ENCODE assay signal across 33 cellular contexts in genomic region chr16:2953706-2954105, GRCh38. TPM values are rescaled to one million over a fixed set of nuclear protein-coding genes. Genes with fewer than 3 reads are reported as not detected.
DNase-seq lines count a peak whose midpoint lies in the region; ATAC-seq lines count a peak whose summit lies in the region.
"Had no signal": no experiment of that assay in that cellular context is flagged by ENCODE, and none has a peak within 500 bp of the region (broad histone marks: within the 10 kb centered on the region; RNA-seq: fewer than 3 reads in every experiment).

No MANE protein-coding gene starts in this region.

- H3K14ac ChIP-seq in neuronal stem cell (ENCODE audit: low read length), result no peak overlapping the region

- H2AK5ac ChIP-seq in neuronal stem cell (ENCODE audit: low read depth, low read length), result no peak overlapping the region

- H3K27me3 Mint-ChIP-seq in IgD-negative memory B cell, result peaks cover 31% of the 10 kb centered on the region
- peaks cover 5 to 16% of the 10 kb centered on the region in 2 donors for H3K27me3 Mint-ChIP-seq in T-cell

- H3K18ac ChIP-seq in neuronal stem cell (ENCODE audit: low read length), result no peak overlapping the region

- peaks cover 2 to 13% of the 10 kb centered on the region in 2 donors for H3K36me3 ChIP-seq in neuronal stem cell (replicated peaks in 1 of 2; ENCODE audit: control insufficient read depth in 2 of 2, insufficient read depth in 2 of 2, low read length in 2 of 2)
- H3K36me3 ChIP-seq: SJCRH30 had no signal

- H3K36me3 Mint-ChIP-seq in IgD-negative memory B cell (no peaks in the 10 kb centered on the region), T-cell (peaks cover 3% of the 10 kb centered on the region)

- no peak overlapping the region for H2BK15ac ChIP-seq in neuronal stem cell (ENCODE audit: low read length)

- H3K4ac ChIP-seq in neuronal stem cell (ENCODE audit: low read length), result no peak overlapping the region

- peak overlapping the region; percentile 68 for H2AFZ ChIP-seq in neuronal stem cell (ENCODE audit: low read length)
- H2AFZ ChIP-seq: parathyroid adenoma had no signal

- no peak overlapping the region for H4K91ac ChIP-seq in neuronal stem cell (ENCODE audit: low read depth, low read length, poor library complexity)

- H3K9ac ChIP-seq in neuronal stem cell (ENCODE audit: low read depth, low read length, poor library complexity), result no peak overlapping the region
- H3K9ac ChIP-seq: parathyroid adenoma had no signal

- H3K4me1 Mint-ChIP-seq in IgD-negative memory B cell, result peaks cover 2 to 12% (median 4%) of the 10 kb centered on the region in 3 donors
- H3K4me1 Mint-ChIP-seq in T-cell, result no peaks in the 10 kb centered on the region
- H3K4me1 Mint-ChIP-seq: activated naive CD8-positive, alpha-beta T cell treated with anti-CD3 and anti-CD28 coated beads for 36 hours; activated T-helper 17 cell treated with anti-CD3 and anti-CD28 coated beads, Interleukin-2, amount 50 U/mL, for 72 hours had no signal

- peaks cover 0 to 7% of the 10 kb centered on the region in 2 donors for H3K4me1 ChIP-seq in neuronal stem cell (ENCODE audit: control insufficient read depth in 2 of 2, insufficient read depth in 1 of 2, low read depth in 1 of 2, low read length in 2 of 2)
- H3K4me1 ChIP-seq: heart left ventricle, tibial nerve had no signal

- H3K27me3 ChIP-seq in neuronal stem cell (ENCODE audit: control insufficient read depth in 3 of 3, insufficient read depth in 3 of 3, low read depth in 1 of 3, low read length in 3 of 3), result no peaks in the 10 kb centered on the region

- peaks cover 2% of the 10 kb centered on the region for H3K79me1 ChIP-seq in neuronal stem cell (ENCODE audit: low read depth, low read length)

- no peak overlapping the region for H2BK5ac ChIP-seq in neuronal stem cell (ENCODE audit: low read length)

- ATAC-seq in GM19351 (IDR thresholded peaks at IDR 0.05; ENCODE audit: unreplicated experiment), result no peak
- ATAC-seq in T-cell (replicated peaks in 1 of 4), result no peak
- ATAC-seq: activated T-helper 17 cell treated with anti-CD3 and anti-CD28 coated beads, Interleukin-2, amount 50 U/mL, for 72 hours; esophagus mucosa; GM23338; heart left ventricle; right cardiac atrium had no signal

- H2BK120ac ChIP-seq in neuronal stem cell (ENCODE audit: low read depth, low read length), result no peak overlapping the region

- no peak overlapping the region for H3K4me3 ChIP-seq in neuronal stem cell (ENCODE audit: low read length in 2 of 2)
- H3K4me3 ChIP-seq: GM23338, heart left ventricle, SJCRH30, tibial nerve had no signal

- DNase-seq in NCI-H2171 treated with DMSO at 0.1 percent for 48 hours (lab: John Stamatoyannopoulos, UW), result peak; percentile 52
- DNase-seq in NCI-H2171 (lab: John Stamatoyannopoulos, UW), result no peak
- peak; percentile 54 for DNase-seq in SK-N-DZ (ENCODE audit: low spot score)
- no peak for DNase-seq in neuronal stem cell (ENCODE audit: low spot score)
- DNase-seq in GDM1 (lab: John Stamatoyannopoulos, UW), result no peak
- no peak for DNase-seq in T-cell
- DNase-seq: activated CD4-positive, alpha-beta T cell treated with anti-CD3 and anti-CD28 coated beads, Interleukin-2, amount 50 U/mL, for 48 hours; activated naive CD8-positive, alpha-beta T cell treated with anti-CD3 and anti-CD28 coated beads for 36 hours; Caco-2; cortex of kidney; EL; foreskin fibroblast; kidney glomerular epithelial cell; NCI-H1105 treated with DMSO at 0.1 percent for 48 hours; NCI-H2081 treated with DMSO at 0.1 percent for 48 hours; NCI-H446 treated with DMSO at 0.1 percent for 48 hours; right cardiac atrium; stimulated activated CD4-positive, alpha-beta T cell treated with anti-CD3 and anti-CD28 coated beads, Interleukin-2, amount 100 ng/mL, for 48 hours; T-helper 1 cell had no signal

- H3K27ac ChIP-seq in neuronal stem cell (replicated peaks; ENCODE audit: low read length), result no peak overlapping the region
- H3K27ac ChIP-seq: heart left ventricle, parathyroid adenoma, SJCRH30, tibial nerve had no signal

- no peaks in the 10 kb centered on the region for H3K9me3 Mint-ChIP-seq in IgD-negative memory B cell
- H3K9me3 Mint-ChIP-seq in T-cell, result no peaks in the 10 kb centered on the region
- H3K9me3 Mint-ChIP-seq: activated naive CD8-positive, alpha-beta T cell treated with anti-CD3 and anti-CD28 coated beads for 36 hours; activated T-helper 17 cell treated with anti-CD3 and anti-CD28 coated beads, Interleukin-2, amount 50 U/mL, for 72 hours; GM23338; nephron had no signal

- H4K8ac ChIP-seq in neuronal stem cell (ENCODE audit: low read depth, low read length), result no peak overlapping the region

- CTCF ChIA-PET in T-cell (lab: Charles Lee), result no interaction called here

- WGBS in neuronal stem cell (ENCODE audit: extremely low coverage in 2 of 2, insufficient read length in 2 of 2, insufficient replicate concordance in 1 of 2), 2 donors, result no CpG with 5 or more reads among the region's 14 CpGs

- H2BK12ac ChIP-seq in neuronal stem cell (ENCODE audit: low read length), result no peak overlapping the region

- H3K9me3 ChIP-seq in neuronal stem cell (replicated peaks in 1 of 2; ENCODE audit: control insufficient read depth in 2 of 2, insufficient read depth in 1 of 2, low read depth in 1 of 2, low read length in 2 of 2), result peaks cover 0 to 2% of the 10 kb centered on the region in 2 donors
- H3K9me3 ChIP-seq: Caco-2, heart left ventricle, SJCRH30, tibial nerve had no signal

- peak overlapping the region in 1 of 4 donors; percentile 9 for H3K4me3 Mint-ChIP-seq in IgD-negative memory B cell
- no peak overlapping the region for H3K4me3 Mint-ChIP-seq in T-cell
- H3K4me3 Mint-ChIP-seq: activated naive CD8-positive, alpha-beta T cell treated with anti-CD3 and anti-CD28 coated beads for 36 hours; activated T-helper 17 cell treated with anti-CD3 and anti-CD28 coated beads, Interleukin-2, amount 50 U/mL, for 72 hours; GM23338 had no signal

- H3K4me2 ChIP-seq in neuronal stem cell (ENCODE audit: insufficient read depth, low read length, poor library complexity, severe bottlenecking), result no peak overlapping the region
- H3K4me2 ChIP-seq: GM23338 had no signal

- H3K23ac ChIP-seq in neuronal stem cell (ENCODE audit: low read depth, low read length, poor library complexity), result no peak overlapping the region

- H3K27ac Mint-ChIP-seq in IgD-negative memory B cell (peak overlapping the region; percentile 32 to 76 (median 74)), T-cell (no peak overlapping the region)
- H3K27ac Mint-ChIP-seq: activated naive CD8-positive, alpha-beta T cell treated with anti-CD3 and anti-CD28 coated beads for 36 hours; activated T-helper 17 cell treated with anti-CD3 and anti-CD28 coated beads, Interleukin-2, amount 50 U/mL, for 72 hours; GM23338; nephron had no signal

- POLR2A ChIA-PET in T-cell (lab: Charles Lee), result no interaction called here

RNA-seq across cellular contexts. Expression of gene KREMEN2, which starts 10.4 kb away (rescaled TPM):
- 1.5 TPM for polyA plus RNA-seq in IgD-negative memory B cell
- polyA plus RNA-seq in SK-N-DZ (2014; cell fraction: cytosol; rRNA removed), result 16.9 and 22.7 TPM in 2 replicates
- 45.5 and 46.1 TPM in 2 replicates for polyA plus RNA-seq in SK-N-DZ (2014; cell fraction: nucleus; rRNA removed)
- polyA plus RNA-seq in neuronal stem cell (2013, experiment 1 of 2), result 3.8 TPM
- polyA plus RNA-seq in neuronal stem cell (2013, experiment 2 of 2), result 3.9 TPM
- under 1 TPM in 1 of 5 donors, not detected in 4; 0.15 TPM for total RNA-seq in T-cell
- total RNA-seq: activated naive CD8-positive, alpha-beta T cell treated with anti-CD3 and anti-CD28 coated beads for 36 hours; activated T-helper 17 cell treated with anti-CD3 and anti-CD28 coated beads, Interleukin-2, amount 50 U/mL, for 72 hours; cardiac septum; lung microvascular endothelial cell; mucosa of gallbladder; right cardiac atrium; tibial nerve had no signal
- polyA plus RNA-seq: BJ, heart left ventricle, right cardiac atrium had no signal

RNA-seq across cellular contexts. Expression of gene PAQR4, which starts 15.4 kb away (rescaled TPM):
- 1.9 TPM for polyA plus RNA-seq in IgD-negative memory B cell
- 61.7 and 66.7 TPM in 2 replicates for polyA plus RNA-seq in SK-N-DZ (2014; cell fraction: cytosol; rRNA removed)
- 84.7 and 92.4 TPM in 2 replicates for polyA plus RNA-seq in SK-N-DZ (2014; cell fraction: nucleus; rRNA removed)
- polyA plus RNA-seq in neuronal stem cell (2013, experiment 1 of 2), result 17.5 TPM
- 16.7 TPM for polyA plus RNA-seq in neuronal stem cell (2013, experiment 2 of 2)
- total RNA-seq in T-cell, result 1 to 10 TPM; 1.9 to 3.3 (median 3.1) TPM

RNA-seq across cellular contexts. Expression of gene PKMYT1, which starts 26.5 kb away (rescaled TPM):
- polyA plus RNA-seq in IgD-negative memory B cell, result 1.4 TPM
- 90.4 and 97.4 TPM in 2 replicates for polyA plus RNA-seq in SK-N-DZ (2014; cell fraction: cytosol; rRNA removed)
- 238 and 259 TPM in 2 replicates for polyA plus RNA-seq in SK-N-DZ (2014; cell fraction: nucleus; rRNA removed)
- 28.8 TPM for polyA plus RNA-seq in neuronal stem cell (2013, experiment 1 of 2)
- 28.3 TPM for polyA plus RNA-seq in neuronal stem cell (2013, experiment 2 of 2)
- total RNA-seq in T-cell, result 1 to 10 TPM; 1.3 to 3.1 (median 1.7) TPM

RNA-seq across cellular contexts. Expression of gene FLYWCH1, which starts 42.0 kb away (rescaled TPM):
- 14.8 TPM for polyA plus RNA-seq in IgD-negative memory B cell
- 8.9 and 24.9 TPM in 2 replicates for polyA plus RNA-seq in SK-N-DZ (2014; cell fraction: cytosol; rRNA removed)
- 16.2 and 22.0 TPM in 2 replicates for polyA plus RNA-seq in SK-N-DZ (2014; cell fraction: nucleus; rRNA removed)
- 8.3 TPM for polyA plus RNA-seq in neuronal stem cell (2013, experiment 1 of 2)
- 8.3 TPM for polyA plus RNA-seq in neuronal stem cell (2013, experiment 2 of 2)
- total RNA-seq in T-cell, result 100 to 1,000 TPM in 3 of 5 donors, 10 to 100 TPM in 2; 83.0 to 144 (median 106) TPM

RNA-seq across cellular contexts. Expression of gene CLDN9, which starts 59.0 kb away (rescaled TPM):
- not detected for polyA plus RNA-seq in IgD-negative memory B cell
- not detected in 2 replicates for polyA plus RNA-seq in SK-N-DZ (2014; cell fraction: cytosol; rRNA removed)
- 0.17 TPM in 1 of 2 replicates, not detected in the other for polyA plus RNA-seq in SK-N-DZ (2014; cell fraction: nucleus; rRNA removed)
- not detected for polyA plus RNA-seq in neuronal stem cell (2013, experiment 1 of 2)
- not detected for polyA plus RNA-seq in neuronal stem cell (2013, experiment 2 of 2)
- total RNA-seq in T-cell, result under 1 TPM in 1 of 5 donors, not detected in 4; 0.16 TPM
- total RNA-seq: activated naive CD8-positive, alpha-beta T cell treated with anti-CD3 and anti-CD28 coated beads for 36 hours; esophagus mucosa; lung microvascular endothelial cell; SJCRH30 had no signal
- polyA plus RNA-seq: BJ had no signal

Comparison
In these comparisons a context has a peak if more than half of its experiments do, and no peak if none do; other contexts are left out.
1. DNase-seq: peak in NCI-H2171 treated with DMSO at 0.1 percent for 48 hours (single experiment) and SK-N-DZ (single experiment); none in NCI-H2171 (single experiment), neuronal stem cell (single experiment), GDM1 (single experiment) and T-cell (0 of 34).
2. H3K27ac Mint-ChIP-seq: peak in IgD-negative memory B cell (3 of 3); none in T-cell (0 of 2).